In the genomic region with DNA sequence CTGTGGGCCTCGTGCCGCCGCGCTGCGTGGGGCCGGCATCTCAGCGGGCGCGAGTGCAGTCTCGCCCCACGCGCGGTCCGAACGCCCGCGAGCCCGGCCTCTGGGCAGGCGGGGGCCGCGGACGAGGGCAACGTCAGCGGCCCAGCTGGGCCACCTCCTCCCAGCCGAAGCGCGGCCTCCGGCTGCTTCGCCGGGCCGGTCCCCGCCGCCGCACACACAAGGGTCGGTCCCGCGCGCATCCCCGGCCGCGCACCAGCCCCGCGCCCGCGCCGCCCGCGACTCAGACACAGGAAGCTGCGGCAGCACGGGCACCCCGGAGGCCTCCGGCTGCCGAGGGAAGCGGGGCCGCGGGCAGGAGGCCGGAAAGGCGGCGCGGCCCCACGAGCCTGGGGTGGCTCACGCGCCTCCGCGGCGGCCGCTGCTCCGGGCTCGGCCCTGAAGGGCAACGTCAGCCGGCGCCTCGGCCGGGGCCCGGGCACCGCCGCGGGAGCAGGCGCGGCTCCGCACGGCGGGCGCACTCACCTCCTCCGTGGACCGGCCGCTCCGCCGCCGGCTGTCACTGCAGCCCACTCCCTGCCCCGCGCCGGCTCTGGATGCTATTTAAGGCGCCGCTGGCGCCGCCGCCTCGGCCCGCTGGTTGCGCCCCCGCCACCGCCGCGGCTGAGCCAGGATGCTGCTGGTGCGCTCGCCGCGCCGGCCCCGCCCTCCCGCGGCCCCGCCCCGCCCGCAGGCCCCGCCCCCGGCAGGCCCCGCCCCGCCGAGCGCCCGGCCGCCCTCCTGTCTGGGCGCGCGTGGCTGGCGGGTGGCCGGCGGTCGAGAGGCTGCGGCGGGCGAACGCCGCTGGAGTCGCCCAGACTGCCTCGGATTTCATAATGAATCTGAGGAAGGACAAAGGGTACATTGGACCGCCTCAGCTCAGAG, we compare ENCODE assay signal across 8 cellular contexts. TPM values are rescaled to one million over a fixed set of nuclear protein-coding genes. Genes with fewer than 3 reads are reported as not detected.
DNase-seq lines count a peak whose midpoint lies in the region; ATAC-seq and TF ChIP-seq lines count a peak whose summit lies in the region.

A gene with protein sequence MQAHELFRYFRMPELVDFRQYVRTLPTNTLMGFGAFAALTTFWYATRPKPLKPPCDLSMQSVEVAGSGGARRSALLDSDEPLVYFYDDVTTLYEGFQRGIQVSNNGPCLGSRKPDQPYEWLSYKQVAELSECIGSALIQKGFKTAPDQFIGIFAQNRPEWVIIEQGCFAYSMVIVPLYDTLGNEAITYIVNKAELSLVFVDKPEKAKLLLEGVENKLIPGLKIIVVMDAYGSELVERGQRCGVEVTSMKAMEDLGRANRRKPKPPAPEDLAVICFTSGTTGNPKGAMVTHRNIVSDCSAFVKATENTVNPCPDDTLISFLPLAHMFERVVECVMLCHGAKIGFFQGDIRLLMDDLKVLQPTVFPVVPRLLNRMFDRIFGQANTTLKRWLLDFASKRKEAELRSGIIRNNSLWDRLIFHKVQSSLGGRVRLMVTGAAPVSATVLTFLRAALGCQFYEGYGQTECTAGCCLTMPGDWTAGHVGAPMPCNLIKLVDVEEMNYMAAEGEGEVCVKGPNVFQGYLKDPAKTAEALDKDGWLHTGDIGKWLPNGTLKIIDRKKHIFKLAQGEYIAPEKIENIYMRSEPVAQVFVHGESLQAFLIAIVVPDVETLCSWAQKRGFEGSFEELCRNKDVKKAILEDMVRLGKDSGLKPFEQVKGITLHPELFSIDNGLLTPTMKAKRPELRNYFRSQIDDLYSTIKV (minus strand): TSS at position 575 of the 921 bp plus-strand sequence. CDS start 22,454 bp downstream, outside the sequence.

- H3K4me3 ChIP-seq in CD4-positive, CD25-positive, alpha-beta regulatory T cell (ENCODE audit: low read depth, low read length) = peak within 1 kb of the TSS; percentile 88
- peak within 1 kb of the TSS; percentile 66 for H3K4me3 ChIP-seq in PC-9
- H3K4me3 ChIP-seq in esophagus squamous epithelium = peak within 1 kb of the TSS; percentile 58 to 92 (median 70)

- peak in 2 of 4 donors; percentile 79 to 83 for TF ChIP-seq POLR2A in esophagus squamous epithelium (IDR thresholded peaks at IDR 0.05)

- no peaks in the 10 kb centered on the region for H3F3A ChIP-seq in PC-9 (ENCODE audit: insufficient read depth, low read depth)

- BruUV-seq in PC-9 (replicated peaks; lab: Mats Ljungman, UMichigan) = no TSS peak

- no peaks in the 10 kb centered on the region for H3K36me3 Mint-ChIP-seq in CD4-positive, CD25-positive, alpha-beta regulatory T cell
- no peaks in the 10 kb centered on the region for H3K36me3 Mint-ChIP-seq in activated T-cell treated with anti-CD3 and anti-CD28 coated beads, Interleukin-2, amount 50 U/mL, for 4 hours (ENCODE audit: insufficient read depth)
- H3K36me3 Mint-ChIP-seq in naive B cell = no peaks in the 10 kb centered on the region
- peaks cover 17 to 29% of the 10 kb centered on the region in 2 donors for H3K36me3 Mint-ChIP-seq in stimulated activated naive B cell treated with anti-CD40 and anti-IgM and Interleukin-4, amounts not matched to agents 10 μg/mL and 1 μg/mL and 100 μg/mL, for 72 hours

- no peaks in the 10 kb centered on the region for H4K20me1 ChIP-seq in PC-9 (ENCODE audit: insufficient read depth)

- H3K36me3 ChIP-seq in CD4-positive, CD25-positive, alpha-beta regulatory T cell (ENCODE audit: control insufficient read depth, insufficient read depth, low read length) = no peaks in the 10 kb centered on the region
- H3K36me3 ChIP-seq in PC-9 (ENCODE audit: low read depth) (no peaks in the 10 kb centered on the region), esophagus squamous epithelium (no peaks in the 10 kb centered on the region)

- intact Hi-C loops in PC-9 (cut with micrococcal nuclease; ENCODE audit: unreplicated experiment) = loop anchor here (10.0 kb wide), 2 partner anchors 69 to 159 kb away; no protein-coding TSS in a partner anchor
- intact Hi-C loops in esophagus squamous epithelium (cut with DNase I) = no loop called here

- TF ChIP-seq CTCF in PC-9 (conservative IDR thresholded peaks at IDR 0.05) = no peak
- TF ChIP-seq CTCF in esophagus squamous epithelium (IDR thresholded peaks at IDR 0.05) = peak in 1 of 6 experiments; percentile 32

- no peaks in the 10 kb centered on the region for H3K9me2 ChIP-seq in PC-9 (ENCODE audit: insufficient read depth)

- peak within 1 kb of the TSS; percentile 91 to 97 (median 94) for H3K4me3 Mint-ChIP-seq in CD4-positive, CD25-positive, alpha-beta regulatory T cell
- H3K4me3 Mint-ChIP-seq in activated T-cell treated with anti-CD3 and anti-CD28 coated beads, Interleukin-2, amount 50 U/mL, for 4 hours = peak within 1 kb of the TSS; percentile 88
- H3K4me3 Mint-ChIP-seq in naive B cell = peak within 1 kb of the TSS; percentile 86 to 96 (median 92)
- H3K4me3 Mint-ChIP-seq in stimulated activated naive B cell treated with anti-CD40 and anti-IgM and Interleukin-4, amounts not matched to agents 10 μg/mL and 1 μg/mL and 100 μg/mL, for 72 hours = peak within 1 kb of the TSS; percentile 88 to 99

- H3K4me2 ChIP-seq in PC-9 = peak within 1 kb of the TSS; percentile 86

- peaks cover 16% of the 10 kb centered on the region for H3K27me3 Mint-ChIP-seq in CD4-positive, CD25-positive, alpha-beta regulatory T cell
- no peaks in the 10 kb centered on the region for H3K27me3 Mint-ChIP-seq in activated T-cell treated with anti-CD3 and anti-CD28 coated beads, Interleukin-2, amount 50 U/mL, for 4 hours (ENCODE audit: low read depth)
- H3K27me3 Mint-ChIP-seq in naive B cell = no peaks in the 10 kb centered on the region
- no peaks in the 10 kb centered on the region for H3K27me3 Mint-ChIP-seq in stimulated activated naive B cell treated with anti-CD40 and anti-IgM and Interleukin-4, amounts not matched to agents 10 μg/mL and 1 μg/mL and 100 μg/mL, for 72 hours

- peak within 1 kb of the TSS; percentile 77 to 94 (median 83) for H3K27ac Mint-ChIP-seq in CD4-positive, CD25-positive, alpha-beta regulatory T cell
- H3K27ac Mint-ChIP-seq in naive B cell = peak within 1 kb of the TSS; percentile 89 to 97 (median 96)
- peak within 1 kb of the TSS; percentile 99 for H3K27ac Mint-ChIP-seq in stimulated activated naive B cell treated with anti-CD40 and anti-IgM and Interleukin-4, amounts not matched to agents 10 μg/mL and 1 μg/mL and 100 μg/mL, for 72 hours

- H3K9me3 ChIP-seq in CD4-positive, CD25-positive, alpha-beta regulatory T cell (ENCODE audit: control insufficient read depth in 2 of 2, low read length in 2 of 2) = no peaks in the 10 kb centered on the region
- H3K9me3 ChIP-seq in PC-9 (ENCODE audit: insufficient read depth, low read depth) (no peaks in the 10 kb centered on the region), esophagus squamous epithelium (no peaks in the 10 kb centered on the region)

- peak within 1 kb of the TSS; percentile 79 for H2AFZ ChIP-seq in PC-9

- POLR2A ChIA-PET in PC-9 (lab: Charles Lee; ENCODE audit: unreplicated experiment) = no interaction called here

- no peaks in the 10 kb centered on the region for H3K9me3 Mint-ChIP-seq in CD4-positive, CD25-positive, alpha-beta regulatory T cell
- H3K9me3 Mint-ChIP-seq in activated T-cell treated with anti-CD3 and anti-CD28 coated beads, Interleukin-2, amount 50 U/mL, for 4 hours = no peaks in the 10 kb centered on the region
- peaks cover 0 to 2% (median 0%) of the 10 kb centered on the region in 7 donors for H3K9me3 Mint-ChIP-seq in naive B cell
- H3K9me3 Mint-ChIP-seq in stimulated activated naive B cell treated with anti-CD40 and anti-IgM and Interleukin-4, amounts not matched to agents 10 μg/mL and 1 μg/mL and 100 μg/mL, for 72 hours = no peaks in the 10 kb centered on the region

- peaks cover 22 to 43% (median 30%) of the 10 kb centered on the region in 4 donors for H3K4me1 Mint-ChIP-seq in CD4-positive, CD25-positive, alpha-beta regulatory T cell
- H3K4me1 Mint-ChIP-seq in activated T-cell treated with anti-CD3 and anti-CD28 coated beads, Interleukin-2, amount 50 U/mL, for 4 hours (ENCODE audit: low read depth) = peaks cover 30% of the 10 kb centered on the region
- peaks cover 29 to 49% (median 31%) of the 10 kb centered on the region in 3 donors for H3K4me1 Mint-ChIP-seq in naive B cell
- peaks cover 34 to 56% of the 10 kb centered on the region in 2 donors for H3K4me1 Mint-ChIP-seq in stimulated activated naive B cell treated with anti-CD40 and anti-IgM and Interleukin-4, amounts not matched to agents 10 μg/mL and 1 μg/mL and 100 μg/mL, for 72 hours

- no peaks in the 10 kb centered on the region for H3K27me3 ChIP-seq in CD4-positive, CD25-positive, alpha-beta regulatory T cell (ENCODE audit: control insufficient read depth, insufficient read depth, low read length)
- H3K27me3 ChIP-seq in PC-9 (ENCODE audit: insufficient read depth, low read depth) (no peaks in the 10 kb centered on the region), esophagus squamous epithelium (no peaks in the 10 kb centered on the region)

- peak; percentile 74 to 78 (median 76) for DNase-seq in CD4-positive, CD25-positive, alpha-beta regulatory T cell
- DNase-seq in PC-9 (peak in 1 of 2 experiments; percentile 70), esophagus squamous epithelium (lab: John Stamatoyannopoulos, UW) (peak; percentile 8), naive B cell (peak; percentile 81)
- DNase-seq in activated T-cell treated with anti-CD3 and anti-CD28 coated beads, Interleukin-2, amount 50 U/mL, for 4 hours = peak; percentile 79
- DNase-seq in stimulated activated naive B cell treated with anti-CD40 and anti-IgM and Interleukin-4, amounts not matched to agents 10 μg/mL and 1 μg/mL and 100 μg/mL, for 72 hours = peak; percentile 79

- peak; percentile 85 to 86 for ATAC-seq in CD4-positive, CD25-positive, alpha-beta regulatory T cell (ENCODE audit: low read depth in 2 of 2)
- peak; percentile 81 for ATAC-seq in GM19324 (IDR thresholded peaks at IDR 0.05; ENCODE audit: low FRiP score, unreplicated experiment)
- peak; percentile 56 for ATAC-seq in HG03457 (IDR thresholded peaks at IDR 0.05; ENCODE audit: unreplicated experiment)
- ATAC-seq in activated T-cell treated with anti-CD3 and anti-CD28 coated beads, Interleukin-2, amount 50 U/mL, for 4 hours = peak; percentile 83 to 85
- ATAC-seq in naive B cell (ENCODE audit: low read depth in 2 of 2) = peak; percentile 66 to 74
- ATAC-seq in stimulated activated naive B cell treated with anti-CD40 and anti-IgM and Interleukin-4, amounts not matched to agents 10 μg/mL and 1 μg/mL and 100 μg/mL, for 72 hours (replicated peaks) = peak; percentile 55 to 68

- H3K27ac ChIP-seq in CD4-positive, CD25-positive, alpha-beta regulatory T cell (ENCODE audit: insufficient read depth, low read length, poor library complexity, severe bottlenecking) = peak within 1 kb of the TSS; percentile 74
- H3K27ac ChIP-seq in PC-9 (no peak within 1 kb of the TSS), esophagus squamous epithelium (peak within 1 kb of the TSS; percentile 85 to 94 (median 91))

- peaks cover 44% of the 10 kb centered on the region for H3K79me2 ChIP-seq in PC-9 (ENCODE audit: low read depth)

- CTCF ChIA-PET in PC-9 (lab: Charles Lee) = interaction anchor here (0.7 kb wide), 1 partner anchor 78 kb away, joined by 3 read pairs; no protein-coding TSS in a partner anchor

- peaks cover 33% of the 10 kb centered on the region for H3K4me1 ChIP-seq in CD4-positive, CD25-positive, alpha-beta regulatory T cell (ENCODE audit: control insufficient read depth, insufficient read depth, low read length, poor library complexity, severe bottlenecking)
- H3K4me1 ChIP-seq in PC-9 (replicated peaks; ENCODE audit: insufficient read depth) (peaks cover 24% of the 10 kb centered on the region; the same call in 1 of the 2 replicates), esophagus squamous epithelium (peaks cover 3 to 34% (median 9%) of the 10 kb centered on the region in 3 donors)

- no CpG with 5 or more reads among the region's 139 CpGs for WGBS in esophagus squamous epithelium, 2 donors

RNA-seq across cellular contexts. Expression of the gene that starts here (rescaled TPM):
- total RNA-seq in CD4-positive, CD25-positive, alpha-beta regulatory T cell = 21.0 TPM
- 1 to 10 TPM; 6.8 to 9.9 (median 8.2) TPM for polyA plus RNA-seq in CD4-positive, CD25-positive, alpha-beta regulatory T cell
- 50.1 and 96.6 TPM in 2 replicates for total RNA-seq in PC-9 (2021)
- total RNA-seq in activated T-cell treated with anti-CD3 and anti-CD28 coated beads, Interleukin-2, amount 50 U/mL, for 4 hours = 10 to 100 TPM; 24.2 to 28.3 (median 28.1) TPM
- total RNA-seq in esophagus squamous epithelium = 100 to 1,000 TPM in 1 of 4 donors, 10 to 100 TPM in 3; 59.7 to 101 (median 73.8) TPM
- 10 to 100 TPM in 1 of 6 donors, 1 to 10 TPM in 5; 5.0 to 10.1 (median 6.8) TPM for polyA plus RNA-seq in naive B cell (ENCODE audit: low read depth in 6 of 6)
